ENCODE assay signal across 3 cellular contexts in genomic region chr14:26634946-26635345, GRCh38. TPM values are rescaled to one million over a fixed set of nuclear protein-coding genes. Genes with fewer than 3 reads are reported as not detected.
"Had no signal": no experiment of that assay in that cellular context is flagged by ENCODE, and none has a peak within 500 bp of the region (broad histone marks: within the 10 kb centered on the region; RNA-seq: fewer than 3 reads in every experiment).

No MANE protein-coding gene starts in this region.

RNA-seq across cellular contexts. Expression of gene NOVA1, which starts 37.1 kb away (rescaled TPM):
- total RNA-seq: mononuclear cell, natural killer cell had no signal
- polyA plus RNA-seq: immature natural killer cell had no signal
